In genomic region chr1:244862699-244863490, GRCh38 we compare ENCODE assay signal across 1 cellular context.
TF ChIP-seq lines count a peak whose summit lies in the region.

No MANE protein-coding gene starts in this region.

TF ChIP-seq in HepG2, 621 proteins besides CTCF, POLR2A, EP300 and RAD21 (continued from another document and continues in another):
- TF ChIP-seq GMEB2 (CRISPR knock-in tag; IDR thresholded peaks at IDR 0.05; ENCODE audit: low read depth) (peak; percentile 72; the same call in 1 of the 2 replicates), TERF1 (CRISPR knock-in tag; IDR thresholded peaks at IDR 0.05) (no peak), ZGPAT (CRISPR knock-in tag; IDR thresholded peaks at IDR 0.05) (0 out of 2 replicates have a peak, but pooled peaks have one; percentile 50), ARNT (IDR thresholded peaks at IDR 0.05) (no peak), ZNF513 (CRISPR knock-in tag; conservative IDR thresholded peaks at IDR 0.05) (no peak), FOXK1 (CRISPR knock-in tag; IDR thresholded peaks at IDR 0.05; ENCODE audit: borderline replicate concordance, low read depth) (0 out of 2 replicates have a peak, but pooled peaks have one; percentile 14), CREB1 (IDR thresholded peaks at IDR 0.05) (peak; percentile 97), CREB1 (CRISPR knock-in tag; IDR thresholded peaks at IDR 0.05) (peak; percentile 80), ZBTB37 (CRISPR knock-in tag; IDR thresholded peaks at IDR 0.05) (no peak), AFF4 (CRISPR knock-in tag; IDR thresholded peaks at IDR 0.05) (no peak), ZNF343 (CRISPR knock-in tag; IDR thresholded peaks at IDR 0.05) (no peak), ATF2 (CRISPR knock-in tag; IDR thresholded peaks at IDR 0.05) (peak; percentile 79; the same call in 1 of the 2 replicates), TOPORS (CRISPR knock-in tag; IDR thresholded peaks at IDR 0.05) (no peak), SMARCE1 (IDR thresholded peaks at IDR 0.05; ENCODE audit: borderline replicate concordance) (no peak), FOXP1 (IDR thresholded peaks at IDR 0.05) (no peak), FOXP1 (CRISPR knock-in tag; IDR thresholded peaks at IDR 0.05) (no peak), FOXA1 (IDR thresholded peaks at IDR 0.05) (no peak), FOXA1 (CRISPR knock-in tag; IDR thresholded peaks at IDR 0.05) (no peak), ZBTB38 (CRISPR knock-in tag; IDR thresholded peaks at IDR 0.05) (0 out of 2 replicates have a peak, but pooled peaks have one; percentile 30), ZBTB1 (CRISPR knock-in tag; IDR thresholded peaks at IDR 0.05; ENCODE audit: borderline replicate concordance) (no peak), ZNF576 (CRISPR knock-in tag; IDR thresholded peaks at IDR 0.05) (no peak), ZNF580 (CRISPR knock-in tag; IDR thresholded peaks at IDR 0.05; ENCODE audit: borderline replicate concordance, low read depth) (no peak), FOXM1 (CRISPR knock-in tag; IDR thresholded peaks at IDR 0.05) (no peak), SKI (IDR thresholded peaks at IDR 0.05; ENCODE audit: partially characterized antibody) (peak; percentile 72), HNRNPK (IDR thresholded peaks at IDR 0.05; ENCODE audit: low read depth, low read length, poor library complexity, severe bottlenecking) (peak; percentile 84), ZNF740 (CRISPR knock-in tag; IDR thresholded peaks at IDR 0.05) (peak; percentile 51; the same call in 1 of the 2 replicates), ZBTB42 (CRISPR knock-in tag; IDR thresholded peaks at IDR 0.05) (no peak), ZSCAN9 (CRISPR knock-in tag; IDR thresholded peaks at IDR 0.05; ENCODE audit: borderline replicate concordance) (0 out of 2 replicates have a peak, but pooled peaks have one; percentile 22), ZNF557 (CRISPR knock-in tag; IDR thresholded peaks at IDR 0.05) (0 out of 2 replicates have a peak, but pooled peaks have one; percentile 15), MAX (IDR thresholded peaks at IDR 0.05) (peak; percentile 97), GFI1 (CRISPR knock-in tag; IDR thresholded peaks at IDR 0.05; ENCODE audit: borderline replicate concordance) (peak; percentile 59; the same call in 1 of the 2 replicates), GPBP1L1 (CRISPR knock-in tag; IDR thresholded peaks at IDR 0.05) (no peak), ISL2 (CRISPR knock-in tag; IDR thresholded peaks at IDR 0.05) (0 out of 2 replicates have a peak, but pooled peaks have one; percentile 32), ZNF574 (CRISPR knock-in tag; IDR thresholded peaks at IDR 0.05) (peak; percentile 47; the same call in 1 of the 2 replicates), ZNF441 (CRISPR knock-in tag; IDR thresholded peaks at IDR 0.05; ENCODE audit: borderline replicate concordance) (0 out of 2 replicates have a peak, but pooled peaks have one; percentile 47), MLX (CRISPR knock-in tag; IDR thresholded peaks at IDR 0.05) (no peak), CREBL2 (CRISPR knock-in tag; IDR thresholded peaks at IDR 0.05; ENCODE audit: borderline replicate concordance) (no peak; the same call in 1 of the 2 replicates), ZNF556 (CRISPR knock-in tag; IDR thresholded peaks at IDR 0.05; ENCODE audit: borderline replicate concordance) (no peak), NKX3-1 (CRISPR knock-in tag; IDR thresholded peaks at IDR 0.05) (0 out of 2 replicates have a peak, but pooled peaks have one; percentile 12)
